8 cellular contexts compared by ENCODE assay signal in the genomic region with DNA sequence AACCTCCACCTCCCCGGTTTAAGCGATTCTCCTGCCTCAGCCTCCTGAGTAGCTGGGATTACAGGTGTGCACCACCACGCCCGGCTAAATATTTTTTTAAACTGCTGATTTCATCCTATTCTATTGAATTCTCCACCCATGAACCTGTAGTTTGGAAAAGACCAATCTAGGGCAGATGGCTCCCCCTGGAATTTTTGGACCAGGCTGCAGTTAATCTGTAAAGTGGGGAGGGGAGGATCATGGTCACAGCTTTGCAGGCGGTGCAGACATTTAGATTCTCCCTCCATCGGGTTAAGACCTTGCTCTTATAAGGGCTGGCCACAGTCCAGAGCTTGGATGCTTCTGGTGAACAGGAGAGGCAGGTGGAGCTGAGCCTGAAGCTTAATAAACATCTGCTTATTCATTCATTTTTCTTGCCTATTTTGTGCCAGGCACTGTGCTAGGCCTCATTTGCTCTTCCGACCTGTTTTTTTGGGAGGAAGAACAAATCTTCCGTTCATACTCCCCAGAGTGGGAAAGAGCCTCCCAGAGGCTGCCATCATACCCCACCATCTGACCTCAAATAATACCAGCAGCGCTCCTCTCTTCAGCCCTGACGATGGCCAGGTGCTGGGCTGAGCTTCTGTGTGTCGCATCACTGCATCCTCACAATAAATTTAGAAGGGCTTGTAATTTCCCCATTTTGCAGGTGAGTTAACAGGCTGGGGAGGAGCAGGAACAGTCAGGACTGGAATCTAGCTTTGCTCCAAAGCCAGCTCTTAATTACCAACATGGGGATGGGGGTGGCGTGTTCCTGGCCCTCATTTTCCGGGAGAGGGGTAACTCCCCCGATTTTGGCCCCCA. TPM values are rescaled to one million over a fixed set of nuclear protein-coding genes. Genes with fewer than 3 reads are reported as not detected.
DNase-seq lines count a peak whose midpoint lies in the region; ATAC-seq lines count a peak whose summit lies in the region.

No MANE protein-coding gene starts in this region.

- ATAC-seq in stimulated activated naive B cell treated with anti-CD40 and anti-IgM and Interleukin-4, amounts not matched to agents 10 μg/mL and 1 μg/mL and 100 μg/mL, for 72 hours (replicated peaks) = peak in 1 of 2 donors; percentile 10
- no peak for ATAC-seq in GM21825 (IDR thresholded peaks at IDR 0.05; ENCODE audit: unreplicated experiment)
- no peak for ATAC-seq in GM19395 (IDR thresholded peaks at IDR 0.05; ENCODE audit: unreplicated experiment)

- H3K27me3 Mint-ChIP-seq in stimulated activated naive B cell treated with anti-CD40 and anti-IgM and Interleukin-4, amounts not matched to agents 10 μg/mL and 1 μg/mL and 100 μg/mL, for 72 hours = no peaks in the 10 kb centered on the region

- H3K36me3 Mint-ChIP-seq in stimulated activated naive B cell treated with anti-CD40 and anti-IgM and Interleukin-4, amounts not matched to agents 10 μg/mL and 1 μg/mL and 100 μg/mL, for 72 hours = peaks cover 57 to 79% of the 10 kb centered on the region in 2 donors

- H3K4me1 ChIP-seq in SJCRH30 = peaks cover 8% of the 10 kb centered on the region; the same call in 1 of the 2 replicates

- H3K4me3 ChIP-seq in SJCRH30 = peak overlapping the region; percentile 88

- in situ Hi-C loops in KBM-7 (cut with MboI; ENCODE audit: low pct_unique_long_range_greater_than_20kb, low sequenced_read_pairs) = no loop called here

- no peaks in the 10 kb centered on the region for H3K9me3 ChIP-seq in SJCRH30 (replicated peaks)

- no peaks in the 10 kb centered on the region for H3K27me3 ChIP-seq in SJCRH30

- no peaks in the 10 kb centered on the region for H3K9me3 Mint-ChIP-seq in stimulated activated naive B cell treated with anti-CD40 and anti-IgM and Interleukin-4, amounts not matched to agents 10 μg/mL and 1 μg/mL and 100 μg/mL, for 72 hours

- H3K27ac ChIP-seq in SJCRH30 = no peak overlapping the region

- H3K27ac Mint-ChIP-seq in stimulated activated naive B cell treated with anti-CD40 and anti-IgM and Interleukin-4, amounts not matched to agents 10 μg/mL and 1 μg/mL and 100 μg/mL, for 72 hours = peak overlapping the region; percentile 87

- H3K4me1 Mint-ChIP-seq in stimulated activated naive B cell treated with anti-CD40 and anti-IgM and Interleukin-4, amounts not matched to agents 10 μg/mL and 1 μg/mL and 100 μg/mL, for 72 hours = peaks cover 53 to 85% of the 10 kb centered on the region in 2 donors

- H3K4me3 Mint-ChIP-seq in stimulated activated naive B cell treated with anti-CD40 and anti-IgM and Interleukin-4, amounts not matched to agents 10 μg/mL and 1 μg/mL and 100 μg/mL, for 72 hours = peak overlapping the region; percentile 97 to 99

- DNase-seq in NCI-H748 (lab: John Stamatoyannopoulos, UW; ENCODE audit: unreplicated experiment) (peak; percentile 46), NCI-H748 treated with DMSO at 0.1 percent for 48 hours (lab: John Stamatoyannopoulos, UW) (no peak), SJCRH30 (no peak), germinal center (ENCODE audit: low spot score) (peak; percentile 73), KBM-7 (no peak)
- DNase-seq in stimulated activated naive B cell treated with anti-CD40 and anti-IgM and Interleukin-4, amounts not matched to agents 10 μg/mL and 1 μg/mL and 100 μg/mL, for 72 hours = no peak

- peaks cover 19% of the 10 kb centered on the region for H3K36me3 ChIP-seq in SJCRH30

RNA-seq across cellular contexts. Expression of a gene that starts 0.9 kb away (rescaled TPM):
- total RNA-seq in SJCRH30 (2014; rRNA removed; shearing (Covaris generic)) = 9.7 and 10.8 TPM in 2 replicates

RNA-seq across cellular contexts. Expression of a gene that starts 3.7 kb away (rescaled TPM):
- total RNA-seq in SJCRH30 (2014; rRNA removed; shearing (Covaris generic)) = 17.9 and 18.7 TPM in 2 replicates

RNA-seq across cellular contexts. Expression of a gene that starts 6.3 kb away (rescaled TPM):
- total RNA-seq in SJCRH30 (2014; rRNA removed; shearing (Covaris generic)) = 7.9 and 8.0 TPM in 2 replicates

RNA-seq across cellular contexts. Expression of a gene that starts 7.7 kb away (rescaled TPM):
- total RNA-seq in SJCRH30 (2014; rRNA removed; shearing (Covaris generic)) = 131 and 136 TPM in 2 replicates

RNA-seq across cellular contexts. Expression of a gene that starts 22.7 kb away (rescaled TPM):
- 2.7 and 3.1 TPM in 2 replicates for total RNA-seq in SJCRH30 (2014; rRNA removed; shearing (Covaris generic))

Comparison
In these comparisons a context has a peak if more than half of its experiments do, and no peak if none do; other contexts are left out.
1. DNase-seq: peak in NCI-H748 (single experiment) and germinal center (single experiment); none in NCI-H748 treated with DMSO at 0.1 percent for 48 hours (single experiment), SJCRH30 (0 of 2), stimulated activated naive B cell treated with anti-CD40 and anti-IgM and Interleukin-4, amounts not matched to agents 10 μg/mL and 1 μg/mL and 100 μg/mL, for 72 hours (single experiment) and KBM-7 (single experiment).